ENCODE assay signal across 14 cellular contexts in genomic region chr1:163406787-163407186, GRCh38.
"Had no signal": no experiment of that assay in that cellular context is flagged by ENCODE, and none has a peak within 500 bp of the region (broad histone marks: within the 10 kb centered on the region; RNA-seq: fewer than 3 reads in every experiment).

No MANE protein-coding gene starts in this region.

- H3K36me3 Mint-ChIP-seq: activated naive CD8-positive, alpha-beta T cell treated with anti-CD3 and anti-CD28 coated beads, Interleukin-2, amount 10 ng/mL, durations not matched to agents 7 days and 5 days; naive thymus-derived CD4-positive, alpha-beta T cell; type B pancreatic cell had no signal

- H3K27ac Mint-ChIP-seq: activated CD4-positive, alpha-beta T cell treated with anti-CD3 and anti-CD28 coated beads, Interleukin-2, amount 10 ng/mL, durations not matched to agents 7 days and 5 days; activated naive CD8-positive, alpha-beta T cell treated with anti-CD3 and anti-CD28 coated beads, Interleukin-2, amount 10 ng/mL, durations not matched to agents 7 days and 5 days; activated T-cell treated with anti-CD3 and anti-CD28 coated beads, Interleukin-2, amount 50 U/mL, for 72 hours; naive thymus-derived CD4-positive, alpha-beta T cell; stimulated activated naive CD8-positive, alpha-beta T cell treated with anti-CD3 and anti-CD28 coated beads, Interleukin-15, Interleukin-2, amounts not matched to agents 100 ng/mL and 50 ng/mL, for 24 hours; type B pancreatic cell had no signal

- H3K27me3 Mint-ChIP-seq: activated CD4-positive, alpha-beta T cell treated with anti-CD3 and anti-CD28 coated beads, Interleukin-2, amount 10 ng/mL, durations not matched to agents 7 days and 5 days; activated naive CD8-positive, alpha-beta T cell treated with anti-CD3 and anti-CD28 coated beads, Interleukin-2, amount 10 ng/mL, durations not matched to agents 7 days and 5 days had no signal

- H3K4me3 Mint-ChIP-seq: activated CD4-positive, alpha-beta T cell treated with anti-CD3 and anti-CD28 coated beads, Interleukin-2, amount 10 ng/mL, durations not matched to agents 7 days and 5 days; activated naive CD8-positive, alpha-beta T cell treated with anti-CD3 and anti-CD28 coated beads, Interleukin-2, amount 10 ng/mL, durations not matched to agents 7 days and 5 days; activated T-cell treated with anti-CD3 and anti-CD28 coated beads, Interleukin-2, amount 50 U/mL, for 72 hours; naive thymus-derived CD4-positive, alpha-beta T cell; stimulated activated naive CD8-positive, alpha-beta T cell treated with anti-CD3 and anti-CD28 coated beads, Interleukin-15, Interleukin-2, amounts not matched to agents 100 ng/mL and 50 ng/mL, for 24 hours; type B pancreatic cell had no signal

- ATAC-seq: activated T-cell treated with anti-CD3 and anti-CD28 coated beads, Interleukin-2, amount 50 U/mL, for 72 hours; gastrocnemius medialis; mucosa of descending colon; naive thymus-derived CD4-positive, alpha-beta T cell; sciatic nerve had no signal

- H3K9me3 Mint-ChIP-seq: activated CD4-positive, alpha-beta T cell treated with anti-CD3 and anti-CD28 coated beads, Interleukin-2, amount 10 ng/mL, durations not matched to agents 7 days and 5 days; activated naive CD8-positive, alpha-beta T cell treated with anti-CD3 and anti-CD28 coated beads, Interleukin-2, amount 10 ng/mL, durations not matched to agents 7 days and 5 days; activated T-cell treated with anti-CD3 and anti-CD28 coated beads, Interleukin-2, amount 50 U/mL, for 72 hours; stimulated activated naive CD8-positive, alpha-beta T cell treated with anti-CD3 and anti-CD28 coated beads, Interleukin-15, Interleukin-2, amounts not matched to agents 100 ng/mL and 50 ng/mL, for 24 hours; type B pancreatic cell had no signal

- DNase-seq: activated CD4-positive, alpha-beta T cell treated with anti-CD3 and anti-CD28 coated beads, Interleukin-2, amount 10 ng/mL, durations not matched to agents 7 days and 5 days; activated CD8-positive, alpha-beta memory T cell treated with anti-CD3 and anti-CD28 coated beads, Interleukin-2, amount 50 U/mL, for 48 hours; activated naive CD8-positive, alpha-beta T cell treated with anti-CD3 and anti-CD28 coated beads, Interleukin-2, amount 10 ng/mL, durations not matched to agents 7 days and 5 days; activated T-cell treated with anti-CD3 and anti-CD28 coated beads, Interleukin-2, amount 50 U/mL, for 72 hours; anterior cingulate cortex; cerebellar nuclear complex; effector CD8-positive, alpha-beta T cell; gastrocnemius medialis; mucosa of descending colon; naive thymus-derived CD4-positive, alpha-beta T cell; ovary had no signal
